Comparison of ENCODE assay signal across 20 cellular contexts in the genomic region with DNA sequence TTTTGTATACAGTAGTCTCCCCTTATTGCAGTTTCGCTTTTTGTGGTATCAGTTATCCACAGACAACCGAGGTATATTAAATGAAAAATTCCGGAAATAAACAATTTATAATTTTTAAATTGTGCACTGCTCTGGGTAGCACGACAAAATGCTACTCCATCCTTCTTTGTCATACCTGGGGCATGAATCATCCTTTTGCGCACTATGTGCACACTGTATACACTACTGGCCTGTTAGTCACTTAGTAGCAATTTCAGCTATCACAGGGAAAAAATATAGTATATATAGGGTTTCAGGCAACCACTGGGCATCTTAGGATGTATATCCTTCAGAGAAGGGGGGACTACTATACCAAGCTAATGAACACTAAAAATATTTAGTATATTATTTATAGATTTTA.
DNase-seq lines count a peak whose midpoint lies in the region; ATAC-seq, FAIRE-seq and TF ChIP-seq lines count a peak whose summit lies in the region.
"Had no signal": no experiment of that assay in that cellular context is flagged by ENCODE, and none has a peak within 500 bp of the region (broad histone marks: within the 10 kb centered on the region; RNA-seq: fewer than 3 reads in every experiment).

No MANE protein-coding gene starts in this region.

- DNase-seq in H54 (ENCODE audit: insufficient read length, low spot score), result no peak
- peak; percentile 12 for DNase-seq in Panc1 (ENCODE audit: low read depth, low spot score)
- DNase-seq in astrocyte of the spinal cord (ENCODE audit: low read depth, low spot score), result peak; percentile 65
- DNase-seq in non-pigmented ciliary epithelial cell (ENCODE audit: low read depth), result peak; percentile 74
- no peak for DNase-seq in HuH-7.5 (ENCODE audit: low spot score)
- DNase-seq in NCI-H2081 (lab: John Stamatoyannopoulos, UW), result no peak
- no peak for DNase-seq in activated naive CD8-positive, alpha-beta T cell treated with anti-CD3 and anti-CD28 coated beads, Interleukin-2, amount 50 U/mL, for 24 hours
- no peak for DNase-seq in gastrocnemius medialis
- DNase-seq: activated CD4-positive, CD25-positive, alpha-beta regulatory T cell; activated CD8-positive, alpha-beta memory T cell treated with anti-CD3 and anti-CD28 coated beads for 24 hours; BE2C; left colon; NCI-H1694; NCI-H446 treated with DMSO at 0.1 percent for 48 hours; psoas muscle; SIG-M5; small intestine; stimulated activated CD4-positive, alpha-beta T cell treated with anti-CD3 and anti-CD28 coated beads, Interleukin-4, amount 100 ng/mL, for 24 hours had no signal

- TF ChIP-seq POLR2A in H54 (IDR thresholded peaks at IDR 0.05; ENCODE audit: low read depth, low read length) (no peak), gastrocnemius medialis (IDR thresholded peaks at IDR 0.05) (no peak)

- CTCF ChIA-PET in Panc1 (lab: Charles Lee), result no interaction called here

- no peaks in the 10 kb centered on the region for H3K4me1 Mint-ChIP-seq in activated naive CD8-positive, alpha-beta T cell treated with anti-CD3 and anti-CD28 coated beads, Interleukin-2, amount 50 U/mL, for 24 hours

- no peak overlapping the region for H3K27ac Mint-ChIP-seq in activated naive CD8-positive, alpha-beta T cell treated with anti-CD3 and anti-CD28 coated beads, Interleukin-2, amount 50 U/mL, for 24 hours

- in situ Hi-C loops in Panc1 (cut with HindIII; ENCODE audit: low pct_unique_long_range_greater_than_20kb, low sequenced_read_pairs), result no loop called here
- in situ Hi-C loops in astrocyte of the spinal cord (cut with HindIII; ENCODE audit: low sequenced_read_pairs), result no loop called here
- in situ Hi-C loops in gastrocnemius medialis (cut with MboI; ENCODE audit: low sequenced_read_pairs in 4 of 4), result no loop called here

- H3K4me1 ChIP-seq in Panc1 (ENCODE audit: control insufficient read depth, insufficient read depth, low read length) (no peaks in the 10 kb centered on the region), gastrocnemius medialis (no peaks in the 10 kb centered on the region)
- H3K4me1 ChIP-seq: BE2C, psoas muscle had no signal

- FAIRE-seq in H54 (lab: Jason Lieb, UNC), result peak; percentile 73
- FAIRE-seq: colon, G401.6, small intestine had no signal

- peaks cover 5% of the 10 kb centered on the region for H3K9me3 Mint-ChIP-seq in activated naive CD8-positive, alpha-beta T cell treated with anti-CD3 and anti-CD28 coated beads, Interleukin-2, amount 50 U/mL, for 24 hours

- no TSS peak for BruUV-seq in Panc1 (replicated peaks; lab: Mats Ljungman, UMichigan)

- H3K4me3 ChIP-seq in Panc1 (ENCODE audit: low read depth in 2 of 2, low read length in 2 of 2) (no peak overlapping the region), astrocyte of the spinal cord (ENCODE audit: low read depth, low read length) (no peak overlapping the region), gastrocnemius medialis (no peak overlapping the region)
- H3K4me3 ChIP-seq: psoas muscle had no signal

- no peaks in the 10 kb centered on the region for H3K9me3 ChIP-seq in Panc1 (ENCODE audit: control insufficient read depth, insufficient read depth, low read depth, low read length)
- no peaks in the 10 kb centered on the region for H3K9me3 ChIP-seq in gastrocnemius medialis
- H3K9me3 ChIP-seq: BE2C, psoas muscle had no signal

- H3K36me3 ChIP-seq in Panc1 (ENCODE audit: control insufficient read depth, insufficient read depth, low read length), result no peaks in the 10 kb centered on the region
- H3K36me3 ChIP-seq in gastrocnemius medialis, result no peaks in the 10 kb centered on the region
- H3K36me3 ChIP-seq: BE2C had no signal

- no peak overlapping the region for H3K4me3 Mint-ChIP-seq in activated naive CD8-positive, alpha-beta T cell treated with anti-CD3 and anti-CD28 coated beads, Interleukin-2, amount 50 U/mL, for 24 hours

- TF ChIP-seq CTCF in Panc1 (IDR thresholded peaks at IDR 0.05) (no peak), astrocyte of the spinal cord (IDR thresholded peaks at IDR 0.05; ENCODE audit: low read depth, low read length) (no peak), gastrocnemius medialis (IDR thresholded peaks at IDR 0.05 in 4 of 5, conservative IDR thresholded peaks at IDR 0.05 in 1 of 5) (no peak)

- ATAC-seq in Panc1 (no peak), gastrocnemius medialis (no peak)
- ATAC-seq in activated naive CD8-positive, alpha-beta T cell treated with anti-CD3 and anti-CD28 coated beads, Interleukin-2, amount 50 U/mL, for 24 hours, result no peak
- ATAC-seq: left colon, psoas muscle had no signal

- H3K27me3 Mint-ChIP-seq in activated naive CD8-positive, alpha-beta T cell treated with anti-CD3 and anti-CD28 coated beads, Interleukin-2, amount 50 U/mL, for 24 hours, result no peaks in the 10 kb centered on the region

- intact Hi-C loops in Panc1 (cut with micrococcal nuclease; ENCODE audit: unreplicated experiment) (no loop called here), gastrocnemius medialis (cut with DNase I; ENCODE audit: low total_unique reads) (no loop called here)

- POLR2A ChIA-PET in Panc1 (lab: Charles Lee), result no interaction called here

- no peaks in the 10 kb centered on the region for H3K36me3 Mint-ChIP-seq in activated naive CD8-positive, alpha-beta T cell treated with anti-CD3 and anti-CD28 coated beads, Interleukin-2, amount 50 U/mL, for 24 hours (ENCODE audit: low read depth)

- H3K27ac ChIP-seq in Panc1 (ENCODE audit: low read length), result no peak overlapping the region
- no peak overlapping the region for H3K27ac ChIP-seq in gastrocnemius medialis
- H3K27ac ChIP-seq: psoas muscle had no signal

- H3K27me3 ChIP-seq in Panc1 (ENCODE audit: control insufficient read depth, insufficient read depth, low read length) (no peaks in the 10 kb centered on the region), gastrocnemius medialis (no peaks in the 10 kb centered on the region)
- H3K27me3 ChIP-seq: BE2C had no signal

Comparison
In these comparisons a context has a peak if more than half of its experiments do, and no peak if none do; other contexts are left out.
1. DNase-seq: peak in Panc1 (single experiment), astrocyte of the spinal cord (single experiment) and non-pigmented ciliary epithelial cell (single experiment); none in H54 (single experiment), HuH-7.5 (single experiment), NCI-H2081 (0 of 2), activated naive CD8-positive, alpha-beta T cell treated with anti-CD3 and anti-CD28 coated beads, Interleukin-2, amount 50 U/mL, for 24 hours (single experiment) and gastrocnemius medialis (0 of 2).